ENCODE assay signal across 16 cellular contexts in the genomic region with DNA sequence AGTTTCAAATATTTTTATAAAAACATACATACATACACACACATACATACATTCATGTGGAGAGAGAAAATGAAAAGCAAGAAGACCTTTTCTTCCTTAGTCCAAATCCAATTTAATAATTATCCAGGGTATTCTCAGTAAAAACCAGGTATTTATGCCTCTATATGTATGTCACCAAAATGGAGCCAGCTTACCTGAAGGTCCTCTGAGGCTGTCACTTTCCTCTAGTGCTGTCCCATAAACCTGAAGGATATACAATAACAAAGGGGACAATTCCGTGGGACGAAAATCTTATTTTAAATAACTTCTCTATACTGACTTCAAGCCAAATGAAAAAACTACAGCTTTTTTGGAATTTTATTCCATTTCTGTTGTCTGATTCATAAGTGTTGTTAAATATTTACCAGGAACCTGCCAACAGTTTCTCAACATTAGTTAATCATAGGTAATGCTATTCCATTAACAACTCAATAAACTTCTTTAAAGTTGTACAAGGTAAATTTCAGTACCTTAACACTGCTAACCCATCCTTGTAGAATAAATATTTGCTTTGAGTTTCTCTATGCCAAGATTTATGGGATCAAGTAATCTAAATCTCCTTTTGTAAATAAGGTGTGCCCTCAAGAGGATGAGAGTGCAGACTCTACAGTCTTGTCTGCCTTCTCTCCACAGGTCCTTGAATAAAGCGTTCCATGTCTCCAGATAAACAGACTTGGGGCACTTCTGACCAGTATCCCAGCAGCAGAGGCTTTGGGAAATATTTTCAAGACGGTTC.
DNase-seq lines count a peak whose midpoint lies in the region; ATAC-seq, FAIRE-seq and TF ChIP-seq lines count a peak whose summit lies in the region.
"Had no signal": no experiment of that assay in that cellular context is flagged by ENCODE, and none has a peak within 500 bp of the region (broad histone marks: within the 10 kb centered on the region; RNA-seq: fewer than 3 reads in every experiment).

No MANE protein-coding gene starts in this region.

- H3K27ac Mint-ChIP-seq in Caco-2 (ENCODE audit: unreplicated experiment), result peak overlapping the region; percentile 70
- H3K27ac Mint-ChIP-seq: activated CD4-positive, alpha-beta T cell treated with anti-CD3 and anti-CD28 coated beads, Interleukin-2, amount 10 ng/mL, durations not matched to agents 7 days and 5 days; B cell had no signal

- H3K9me3 Mint-ChIP-seq in Caco-2 (ENCODE audit: unreplicated experiment), result peaks cover 25% of the 10 kb centered on the region
- H3K9me3 Mint-ChIP-seq: activated CD4-positive, alpha-beta T cell treated with anti-CD3 and anti-CD28 coated beads, Interleukin-2, amount 10 ng/mL, durations not matched to agents 7 days and 5 days had no signal

- peaks cover 24% of the 10 kb centered on the region for H3K4me1 Mint-ChIP-seq in Caco-2 (ENCODE audit: low read depth, unreplicated experiment)
- H3K4me1 Mint-ChIP-seq: activated CD4-positive, alpha-beta T cell treated with anti-CD3 and anti-CD28 coated beads, Interleukin-2, amount 10 ng/mL, durations not matched to agents 7 days and 5 days had no signal

- ATAC-seq in pancreas, result peak in 3 of 4 donors; percentile 64 to 73 (median 71)
- no peak for ATAC-seq in GM19351 (IDR thresholded peaks at IDR 0.05; ENCODE audit: unreplicated experiment)
- no peak for ATAC-seq in HG03520 (IDR thresholded peaks at IDR 0.05; ENCODE audit: unreplicated experiment)
- no peak for ATAC-seq in HG02759 (IDR thresholded peaks at IDR 0.05; ENCODE audit: unreplicated experiment)

- DNase-seq in Caco-2 (peak; percentile 22 to 47), M059J (ENCODE audit: low read depth) (peak; percentile 54), fibroblast of gingiva (ENCODE audit: low read depth) (peak; percentile 16), pancreas (no peak), COR-L47 (lab: John Stamatoyannopoulos, UW) (no peak)
- DNase-seq: activated CD4-positive, alpha-beta T cell treated with anti-CD3 and anti-CD28 coated beads, Interleukin-2, amount 10 ng/mL, durations not matched to agents 7 days and 5 days; activated T-cell treated with anti-CD3 and anti-CD28 coated beads, Interleukin-2, amount 50 U/mL, for 48 hours; amygdala; dorsolateral prefrontal cortex; NCI-H1436; NCI-H526 treated with DMSO at 0.1 percent for 48 hours; ovary had no signal

- intact Hi-C loops in Caco-2 (cut with micrococcal nuclease; ENCODE audit: unreplicated experiment) (loop anchor here (1.0 to 2.0 kb wide), 4 partner anchors 10 to 78 kb away; no protein-coding TSS in a partner anchor), pancreas (cut with DNase I) (no loop called here)

- H3K4me3 Mint-ChIP-seq in Caco-2 (ENCODE audit: unreplicated experiment), result peak overlapping the region; percentile 6
- H3K4me3 Mint-ChIP-seq: activated CD4-positive, alpha-beta T cell treated with anti-CD3 and anti-CD28 coated beads, Interleukin-2, amount 10 ng/mL, durations not matched to agents 7 days and 5 days; B cell had no signal

- no TSS peak for BruUV-seq in Caco-2 (replicated peaks; lab: Mats Ljungman, UMichigan)

- no peaks in the 10 kb centered on the region for H3K27me3 Mint-ChIP-seq in Caco-2 (ENCODE audit: insufficient read depth, unreplicated experiment)
- H3K27me3 Mint-ChIP-seq: B cell had no signal

- no peak for TF ChIP-seq CTCF in Caco-2 (IDR thresholded peaks at IDR 0.05; ENCODE audit: insufficient read depth in 1 of 2, low read depth in 1 of 2, low read length in 1 of 2, severe bottlenecking in 1 of 2, unreplicated experiment in 1 of 2)
- TF ChIP-seq CTCF in pancreas (IDR thresholded peaks at IDR 0.05), result no peak

- CTCF ChIA-PET in Caco-2 (lab: Charles Lee), result interaction anchor here (0.6 kb wide), 1 partner anchor 20 kb away, joined by 4 read pairs; no protein-coding TSS in a partner anchor

- H3K36me3 ChIP-seq in Caco-2 (ENCODE audit: control insufficient read depth, insufficient read depth, low read length) (no peaks in the 10 kb centered on the region; the same call in 1 of the 2 replicates), pancreas (no peaks in the 10 kb centered on the region)
- H3K36me3 ChIP-seq: ovary had no signal

- H3K4me1 ChIP-seq in Caco-2 (peaks cover 23% of the 10 kb centered on the region), pancreas (peaks cover 0 to 5% (median 0%) of the 10 kb centered on the region in 3 donors)

- no peaks in the 10 kb centered on the region for H3K36me3 Mint-ChIP-seq in Caco-2 (ENCODE audit: insufficient read depth, unreplicated experiment)

- H3K4me3 ChIP-seq in Caco-2 (ENCODE audit: low read depth, low read length) (peak overlapping the region; percentile 21; the same call in 1 of the 2 replicates), pancreas (peak overlapping the region in 1 of 4 donors; percentile 0)
- H3K4me3 ChIP-seq: dorsolateral prefrontal cortex, ovary had no signal

- FAIRE-seq in pancreas (lab: Jason Lieb, UNC), result peak; percentile 53

- no peaks in the 10 kb centered on the region for H3K9me3 ChIP-seq in Caco-2
- H3K9me3 ChIP-seq in pancreas, result no peaks in the 10 kb centered on the region
- H3K9me3 ChIP-seq: ovary had no signal

- H3K27me3 ChIP-seq in Caco-2 (replicated peaks; ENCODE audit: control insufficient read depth, insufficient read depth, low read length), result no peaks in the 10 kb centered on the region
- no peaks in the 10 kb centered on the region for H3K27me3 ChIP-seq in pancreas
- H3K27me3 ChIP-seq: ovary had no signal

- POLR2A ChIA-PET in Caco-2 (lab: Charles Lee), result no interaction called here

- 41 to 45% methylated on average over 4 of the region's 4 CpGs for WGBS in pancreas, 2 donors

- H3K27ac ChIP-seq in pancreas, result peak overlapping the region in 2 of 4 donors; percentile 46 to 48
- H3K27ac ChIP-seq: dorsolateral prefrontal cortex, ovary had no signal

Comparison
In these comparisons a context has a peak if more than half of its experiments do, and no peak if none do; other contexts are left out.
1. DNase-seq: peak in Caco-2 (2 of 2), M059J (single experiment) and fibroblast of gingiva (single experiment); none in pancreas (0 of 6) and COR-L47 (single experiment).
2. ATAC-seq: peak in pancreas (3 of 4); none in GM19351 (single experiment), HG03520 (single experiment) and HG02759 (single experiment).